Comparison of ENCODE assay signal across 11 cellular contexts in the genomic region with DNA sequence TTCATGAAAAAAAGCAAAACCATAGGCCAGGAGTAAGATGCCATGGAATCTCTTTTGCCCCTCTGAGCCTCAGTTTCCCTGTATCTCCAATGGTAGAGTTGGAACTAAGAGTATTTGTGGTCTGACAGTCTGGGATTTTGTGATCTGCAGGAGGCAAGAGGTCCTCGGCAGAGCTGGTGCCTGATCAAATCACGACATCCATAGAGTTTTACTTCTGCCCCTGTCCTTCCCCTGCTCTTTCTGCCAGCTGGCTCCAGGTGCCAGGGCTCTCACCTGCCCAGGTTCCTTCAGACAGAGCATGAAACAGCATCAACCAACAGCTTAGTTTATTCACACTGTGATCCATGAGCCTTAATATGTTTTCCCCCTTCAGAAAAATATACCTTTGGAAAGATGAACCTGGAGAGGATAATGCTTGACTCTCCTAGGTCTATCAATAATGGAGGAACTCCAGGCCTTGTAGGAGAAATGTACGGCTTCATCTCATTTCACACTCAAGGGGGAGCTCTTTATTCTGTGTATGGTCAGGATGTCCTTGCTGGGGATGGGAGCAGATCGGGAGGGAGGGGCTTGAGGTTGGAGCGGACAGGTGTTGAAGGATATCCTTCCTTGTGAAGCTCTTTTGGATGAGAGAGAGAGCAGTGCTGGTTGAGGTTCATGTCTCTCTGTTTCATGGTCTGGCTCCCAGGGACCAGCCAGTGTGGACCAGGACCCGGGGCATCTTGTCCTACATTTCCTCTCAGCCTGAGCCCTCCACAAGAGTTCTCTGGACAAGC.
A peak's percentile ranks its signal among the peaks of the same experiment; 100 is the strongest.
DNase-seq lines count a peak whose midpoint lies in the region; ATAC-seq and TF ChIP-seq lines count a peak whose summit lies in the region.
"Had no signal": no experiment of that assay in that cellular context is flagged by ENCODE, and none has a peak within 500 bp of the region (broad histone marks: within the 10 kb centered on the region; RNA-seq: fewer than 3 reads in every experiment).

No MANE protein-coding gene starts in this region.

- no peaks in the 10 kb centered on the region for H4K20me1 ChIP-seq in neural progenitor cell (ENCODE audit: low read depth)

- H3K27me3 ChIP-seq in neural progenitor cell: no peaks in the 10 kb centered on the region
- H3K27me3 ChIP-seq in tibial artery: no peaks in the 10 kb centered on the region
- H3K27me3 ChIP-seq: MG63 had no signal

- peaks cover 7% of the 10 kb centered on the region for H3K9me3 ChIP-seq in neural progenitor cell (ENCODE audit: low read depth)
- H3K9me3 ChIP-seq in tibial artery: peaks cover 0 to 8% (median 0%) of the 10 kb centered on the region in 3 donors

- H3K27ac Mint-ChIP-seq in activated naive CD4-positive, alpha-beta T cell treated with anti-CD3 and anti-CD28 coated beads for 36 hours: peak overlapping the region; percentile 97
- H3K27ac Mint-ChIP-seq in WTC11: no peak overlapping the region
- H3K27ac Mint-ChIP-seq in neural progenitor cell: no peak overlapping the region
- H3K27ac Mint-ChIP-seq: naive B cell had no signal

- TF ChIP-seq CTCF in LNCaP clone FGC (IDR thresholded peaks at IDR 0.05; ENCODE audit: control insufficient read depth, extremely low read depth, insufficient read depth) (0 out of 2 replicates have a peak, but pooled peaks have one; percentile 19), WTC11 (IDR thresholded peaks at IDR 0.05) (0 out of 2 replicates have a peak, but pooled peaks have one; percentile 27), neural progenitor cell (IDR thresholded peaks at IDR 0.05) (peak; percentile 64), tibial artery (IDR thresholded peaks at IDR 0.05) (no peak)

- no peak for DNase-seq in activated naive CD4-positive, alpha-beta T cell treated with anti-CD3 and anti-CD28 coated beads for 36 hours
- DNase-seq in activated naive CD4-positive, alpha-beta T cell (lab: John Stamatoyannopoulos, UW): no peak
- DNase-seq in LNCaP clone FGC (ENCODE audit: low read depth): no peak
- peak; percentile 51 for DNase-seq in WTC11 (ENCODE audit: low spot score)
- peak; percentile 60 for DNase-seq in neural progenitor cell (ENCODE audit: low spot score)
- DNase-seq in tibial artery: no peak
- no peak for DNase-seq in sciatic nerve (ENCODE audit: low spot score)
- DNase-seq: activated CD4-positive, alpha-beta T cell treated with anti-CD3 and anti-CD28 coated beads for 1 hour; MG63; naive B cell had no signal

- POLR2A ChIA-PET in WTC11 (lab: Charles Lee): interaction anchor here (0.5 kb wide), 1 partner anchor 1010 kb away, joined by 3 read pairs; no protein-coding TSS in a partner anchor

- no peak overlapping the region for H2AFZ ChIP-seq in neural progenitor cell (replicated peaks)

- peaks cover 2% of the 10 kb centered on the region for H3K9me3 Mint-ChIP-seq in activated naive CD4-positive, alpha-beta T cell treated with anti-CD3 and anti-CD28 coated beads for 36 hours
- H3K9me3 Mint-ChIP-seq in WTC11: peaks cover 7% of the 10 kb centered on the region; the same call in 1 of the 2 replicates
- peaks cover 7% of the 10 kb centered on the region for H3K9me3 Mint-ChIP-seq in neural progenitor cell

- peaks cover 63% of the 10 kb centered on the region for H3K4me1 Mint-ChIP-seq in activated naive CD4-positive, alpha-beta T cell treated with anti-CD3 and anti-CD28 coated beads for 36 hours (ENCODE audit: low read depth)
- H3K4me1 Mint-ChIP-seq in WTC11 (peaks cover 3% of the 10 kb centered on the region; the same call in 1 of the 2 replicates), neural progenitor cell (peaks cover 11% of the 10 kb centered on the region)

- CTCF ChIA-PET in activated naive CD4-positive, alpha-beta T cell treated with anti-CD3 and anti-CD28 coated beads for 36 hours (lab: Charles Lee): interaction anchor here (0.6 to 1.6 kb wide), 4 partner anchors 9 to 57 kb away, joined by 3 read pairs; no protein-coding TSS in a partner anchor
- CTCF ChIA-PET in WTC11 (lab: Charles Lee): interaction anchor here (0.5 to 1.6 kb wide), 42 partner anchors 12 to 888 kb away, joined by 3 to 9 read pairs (median 4); no protein-coding TSS in a partner anchor

- peaks cover 2% of the 10 kb centered on the region for H3K27me3 Mint-ChIP-seq in activated naive CD4-positive, alpha-beta T cell treated with anti-CD3 and anti-CD28 coated beads for 36 hours (ENCODE audit: low read depth)
- no peaks in the 10 kb centered on the region; the same call in 1 of the 2 replicates for H3K27me3 Mint-ChIP-seq in WTC11 (ENCODE audit: low read depth)
- peaks cover 12% of the 10 kb centered on the region for H3K27me3 Mint-ChIP-seq in neural progenitor cell (ENCODE audit: insufficient read depth, low read depth)

- no peak overlapping the region for H3K4me3 Mint-ChIP-seq in activated naive CD4-positive, alpha-beta T cell treated with anti-CD3 and anti-CD28 coated beads for 36 hours
- no peak overlapping the region for H3K4me3 Mint-ChIP-seq in WTC11
- no peak overlapping the region for H3K4me3 Mint-ChIP-seq in neural progenitor cell

- H3K79me2 ChIP-seq in neural progenitor cell (ENCODE audit: low read depth): no peaks in the 10 kb centered on the region

- H3K9ac ChIP-seq in neural progenitor cell: no peak overlapping the region

- H3K4me3 ChIP-seq in LNCaP clone FGC (ENCODE audit: low read depth, low read length): no peak overlapping the region
- H3K4me3 ChIP-seq in neural progenitor cell: no peak overlapping the region
- H3K4me3 ChIP-seq in tibial artery: no peak overlapping the region
- H3K4me3 ChIP-seq: MG63 had no signal

- ATAC-seq in WTC11 (peak; percentile 99), HG03025 (IDR thresholded peaks at IDR 0.05; ENCODE audit: low FRiP score, unreplicated experiment) (no peak), sciatic nerve (no peak)

- peaks cover 2% of the 10 kb centered on the region for H3K36me3 Mint-ChIP-seq in activated naive CD4-positive, alpha-beta T cell treated with anti-CD3 and anti-CD28 coated beads for 36 hours (ENCODE audit: low read depth)
- H3K36me3 Mint-ChIP-seq in WTC11 (no peaks in the 10 kb centered on the region), neural progenitor cell (no peaks in the 10 kb centered on the region)
- H3K36me3 Mint-ChIP-seq: naive B cell had no signal

- H3K27ac ChIP-seq in neural progenitor cell (no peak overlapping the region), tibial artery (no peak overlapping the region)

- no peaks in the 10 kb centered on the region for H3K4me1 ChIP-seq in neural progenitor cell
- peaks cover 0 to 15% (median 4%) of the 10 kb centered on the region in 4 donors for H3K4me1 ChIP-seq in tibial artery

- no peaks in the 10 kb centered on the region for H3F3A ChIP-seq in neural progenitor cell (ENCODE audit: low read depth)

- H3K4me2 ChIP-seq in neural progenitor cell: no peak overlapping the region

- H3K36me3 ChIP-seq in neural progenitor cell: no peaks in the 10 kb centered on the region
- H3K36me3 ChIP-seq in tibial artery: no peaks in the 10 kb centered on the region
- H3K36me3 ChIP-seq: MG63 had no signal

- intact Hi-C loops in activated naive CD4-positive, alpha-beta T cell treated with anti-CD3 and anti-CD28 coated beads for 36 hours (cut with micrococcal nuclease): loop anchor here (1.0 kb wide), 1 partner anchor 45 kb away; no protein-coding TSS in a partner anchor
- intact Hi-C loops in tibial artery (cut with DNase I; ENCODE audit: low total_unique reads) (no loop called here), sciatic nerve (cut with DNase I) (no loop called here)

TF ChIP-seq in WTC11, 78 proteins besides CTCF, POLR2A, EP300 and RAD21 (continues in another document):
- TF ChIP-seq FOXP1 (CRISPR knock-in tag; IDR thresholded peaks at IDR 0.05; ENCODE audit: borderline replicate concordance) (no peak), ZNF232 (CRISPR knock-in tag; IDR thresholded peaks at IDR 0.05) (no peak), OVOL2 (CRISPR knock-in tag; IDR thresholded peaks at IDR 0.05; ENCODE audit: borderline replicate concordance) (no peak), KAT7 (CRISPR knock-in tag; IDR thresholded peaks at IDR 0.05; ENCODE audit: borderline replicate concordance) (no peak), FOXJ3 (CRISPR knock-in tag; IDR thresholded peaks at IDR 0.05; ENCODE audit: borderline replicate concordance) (no peak), ZNF138 (CRISPR knock-in tag; conservative IDR thresholded peaks at IDR 0.05) (no peak)
- TF ChIP-seq, protein P1, sequence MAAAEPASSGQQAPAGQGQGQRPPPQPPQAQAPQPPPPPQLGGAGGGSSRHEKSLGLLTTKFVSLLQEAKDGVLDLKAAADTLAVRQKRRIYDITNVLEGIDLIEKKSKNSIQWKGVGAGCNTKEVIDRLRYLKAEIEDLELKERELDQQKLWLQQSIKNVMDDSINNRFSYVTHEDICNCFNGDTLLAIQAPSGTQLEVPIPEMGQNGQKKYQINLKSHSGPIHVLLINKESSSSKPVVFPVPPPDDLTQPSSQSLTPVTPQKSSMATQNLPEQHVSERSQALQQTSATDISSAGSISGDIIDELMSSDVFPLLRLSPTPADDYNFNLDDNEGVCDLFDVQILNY (CRISPR knock-in tag; IDR thresholded peaks at IDR 0.05): no peak
- TF ChIP-seq, protein P2, sequence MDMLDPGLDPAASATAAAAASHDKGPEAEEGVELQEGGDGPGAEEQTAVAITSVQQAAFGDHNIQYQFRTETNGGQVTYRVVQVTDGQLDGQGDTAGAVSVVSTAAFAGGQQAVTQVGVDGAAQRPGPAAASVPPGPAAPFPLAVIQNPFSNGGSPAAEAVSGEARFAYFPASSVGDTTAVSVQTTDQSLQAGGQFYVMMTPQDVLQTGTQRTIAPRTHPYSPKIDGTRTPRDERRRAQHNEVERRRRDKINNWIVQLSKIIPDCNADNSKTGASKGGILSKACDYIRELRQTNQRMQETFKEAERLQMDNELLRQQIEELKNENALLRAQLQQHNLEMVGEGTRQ (CRISPR knock-in tag; IDR thresholded peaks at IDR 0.05): no peak
- TF ChIP-seq, protein P3, sequence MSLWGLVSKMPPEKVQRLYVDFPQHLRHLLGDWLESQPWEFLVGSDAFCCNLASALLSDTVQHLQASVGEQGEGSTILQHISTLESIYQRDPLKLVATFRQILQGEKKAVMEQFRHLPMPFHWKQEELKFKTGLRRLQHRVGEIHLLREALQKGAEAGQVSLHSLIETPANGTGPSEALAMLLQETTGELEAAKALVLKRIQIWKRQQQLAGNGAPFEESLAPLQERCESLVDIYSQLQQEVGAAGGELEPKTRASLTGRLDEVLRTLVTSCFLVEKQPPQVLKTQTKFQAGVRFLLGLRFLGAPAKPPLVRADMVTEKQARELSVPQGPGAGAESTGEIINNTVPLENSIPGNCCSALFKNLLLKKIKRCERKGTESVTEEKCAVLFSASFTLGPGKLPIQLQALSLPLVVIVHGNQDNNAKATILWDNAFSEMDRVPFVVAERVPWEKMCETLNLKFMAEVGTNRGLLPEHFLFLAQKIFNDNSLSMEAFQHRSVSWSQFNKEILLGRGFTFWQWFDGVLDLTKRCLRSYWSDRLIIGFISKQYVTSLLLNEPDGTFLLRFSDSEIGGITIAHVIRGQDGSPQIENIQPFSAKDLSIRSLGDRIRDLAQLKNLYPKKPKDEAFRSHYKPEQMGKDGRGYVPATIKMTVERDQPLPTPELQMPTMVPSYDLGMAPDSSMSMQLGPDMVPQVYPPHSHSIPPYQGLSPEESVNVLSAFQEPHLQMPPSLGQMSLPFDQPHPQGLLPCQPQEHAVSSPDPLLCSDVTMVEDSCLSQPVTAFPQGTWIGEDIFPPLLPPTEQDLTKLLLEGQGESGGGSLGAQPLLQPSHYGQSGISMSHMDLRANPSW (CRISPR knock-in tag; conservative IDR thresholded peaks at IDR 0.05; ENCODE audit: low read depth): no peak

Comparison
In these comparisons a context has a peak if more than half of its experiments do, and no peak if none do; other contexts are left out.
1. DNase-seq: peak in WTC11 (single experiment) and neural progenitor cell (single experiment); none in activated naive CD4-positive, alpha-beta T cell treated with anti-CD3 and anti-CD28 coated beads for 36 hours (single experiment), activated naive CD4-positive, alpha-beta T cell (0 of 4), LNCaP clone FGC (single experiment), tibial artery (0 of 2) and sciatic nerve (single experiment).
2. CTCF ChIP-seq: peak in LNCaP clone FGC (single experiment), WTC11 (single experiment) and neural progenitor cell (single experiment); none in tibial artery (0 of 2).